In genomic region chr9:70817306-70817705, GRCh38 we compare ENCODE assay signal across 25 cellular contexts.
DNase-seq lines count a peak whose midpoint lies in the region; ATAC-seq, FAIRE-seq and TF ChIP-seq lines count a peak whose summit lies in the region.
"Had no signal": no experiment of that assay in that cellular context is flagged by ENCODE, and none has a peak within 500 bp of the region (broad histone marks: within the 10 kb centered on the region; RNA-seq: fewer than 3 reads in every experiment).

No MANE protein-coding gene starts in this region.

- H3K36me3 Mint-ChIP-seq in astrocyte (ENCODE audit: low read depth, unreplicated experiment): no peaks in the 10 kb centered on the region
- H3K36me3 Mint-ChIP-seq in natural killer cell treated with Interleukin-12 subunit alpha and Interleukin-12 subunit beta and Interleukin-15 and Interleukin-18, amount 100 ng/mL, for 72 hours: no peaks in the 10 kb centered on the region
- H3K36me3 Mint-ChIP-seq: CD14-positive monocyte; CD8-positive, alpha-beta memory T cell had no signal

- no peaks in the 10 kb centered on the region for H3K36me3 ChIP-seq in astrocyte (ENCODE audit: insufficient read depth, low read length)
- H3K36me3 ChIP-seq in esophagus muscularis mucosa: no peaks in the 10 kb centered on the region
- H3K36me3 ChIP-seq: BE2C; BLaER1 treated with 17β-estradiol and CSF1 and Interleukin-3, amounts not matched to agents 10 nM and 100 nM had no signal

- H3K9me3 ChIP-seq in astrocyte (ENCODE audit: insufficient read depth, low read depth, low read length) (no peaks in the 10 kb centered on the region), esophagus muscularis mucosa (no peaks in the 10 kb centered on the region)
- H3K9me3 ChIP-seq: A549; BE2C; BLaER1 treated with 17β-estradiol and CSF1 and Interleukin-3, amounts not matched to agents 10 nM and 100 nM; HAP-1 had no signal

- no peak overlapping the region for H3K27ac Mint-ChIP-seq in astrocyte (ENCODE audit: unreplicated experiment)
- no peak overlapping the region for H3K27ac Mint-ChIP-seq in natural killer cell treated with Interleukin-12 subunit alpha and Interleukin-12 subunit beta and Interleukin-15 and Interleukin-18, amount 100 ng/mL, for 72 hours
- H3K27ac Mint-ChIP-seq: CD4-positive, alpha-beta T cell; CD8-positive, alpha-beta memory T cell; HFFc6 had no signal

- no peaks in the 10 kb centered on the region for H3K27me3 Mint-ChIP-seq in astrocyte (ENCODE audit: low read depth, unreplicated experiment)
- peaks cover 0 to 2% of the 10 kb centered on the region in 2 donors for H3K27me3 Mint-ChIP-seq in natural killer cell treated with Interleukin-12 subunit alpha and Interleukin-12 subunit beta and Interleukin-15 and Interleukin-18, amount 100 ng/mL, for 72 hours
- H3K27me3 Mint-ChIP-seq: CD4-positive, alpha-beta T cell had no signal

- TF ChIP-seq CTCF in astrocyte (IDR thresholded peaks at IDR 0.05; ENCODE audit: insufficient read depth, low read depth, low read length) (no peak), esophagus muscularis mucosa (IDR thresholded peaks at IDR 0.05) (no peak), GM20000 (IDR thresholded peaks at IDR 0.05; ENCODE audit: extremely low read depth, missing control alignments) (no peak)

- H3K4me3 ChIP-seq in astrocyte (ENCODE audit: insufficient read depth, low read depth, low read length): no peak overlapping the region
- H3K4me3 ChIP-seq in esophagus muscularis mucosa: no peak overlapping the region
- H3K4me3 ChIP-seq: A549; BLaER1 treated with 17β-estradiol and CSF1 and Interleukin-3, amounts not matched to agents 10 nM and 100 nM; GM23248; HAP-1 had no signal

- H3K9me3 Mint-ChIP-seq in astrocyte (ENCODE audit: unreplicated experiment): no peaks in the 10 kb centered on the region
- H3K9me3 Mint-ChIP-seq in natural killer cell treated with Interleukin-12 subunit alpha and Interleukin-12 subunit beta and Interleukin-15 and Interleukin-18, amount 100 ng/mL, for 72 hours: no peaks in the 10 kb centered on the region
- H3K9me3 Mint-ChIP-seq: CD4-positive, alpha-beta T cell; HFFc6 had no signal

- no peak for FAIRE-seq in astrocyte (lab: Jason Lieb, UNC)
- FAIRE-seq: A549, D721Med, GM12891, GM18507 had no signal

- no peaks in the 10 kb centered on the region for H3K79me2 ChIP-seq in astrocyte (ENCODE audit: insufficient read depth, low read length)

- H3K9ac ChIP-seq in astrocyte (ENCODE audit: low read length): no peak overlapping the region
- H3K9ac ChIP-seq: BLaER1 treated with 17β-estradiol and CSF1 and Interleukin-3, amounts not matched to agents 10 nM and 100 nM; GM23248 had no signal

- no peaks in the 10 kb centered on the region for H3K4me1 ChIP-seq in astrocyte (ENCODE audit: insufficient read depth, low read length)
- H3K4me1 ChIP-seq in esophagus muscularis mucosa: no peaks in the 10 kb centered on the region
- H3K4me1 ChIP-seq: A549, BE2C had no signal

- TF ChIP-seq POLR2A in esophagus muscularis mucosa (IDR thresholded peaks at IDR 0.05; ENCODE audit: low read depth): no peak

- ATAC-seq in natural killer cell treated with Interleukin-12 subunit alpha and Interleukin-12 subunit beta and Interleukin-15 and Interleukin-18, amount 100 ng/mL, for 72 hours: no peak
- ATAC-seq: A549 had no signal

- DNase-seq in astrocyte (ENCODE audit: low read depth): no peak
- peak; percentile 89 for DNase-seq in esophagus muscularis mucosa (ENCODE audit: extremely low spot score)
- DNase-seq in kidney tubule cell (ENCODE audit: low spot score): peak; percentile 72
- DNase-seq in GM20000 (ENCODE audit: low spot score): no peak
- no peak for DNase-seq in effector CD4-positive, alpha-beta T cell
- DNase-seq in natural killer cell treated with Interleukin-12 subunit alpha and Interleukin-12 subunit beta and Interleukin-15 and Interleukin-18, amount 100 ng/mL, for 72 hours (ENCODE audit: low spot score): no peak
- DNase-seq: 8988T; ACHN; AML-193; BE2C; CD4-positive, alpha-beta T cell; CD8-positive, alpha-beta memory T cell; DMS 273 treated with DMSO at 0.1 percent for 48 hours; DMS79; EL; GDM1; GM23248; HFFc6 had no signal

- H3K4me3 Mint-ChIP-seq in astrocyte (ENCODE audit: unreplicated experiment): no peak overlapping the region
- H3K4me3 Mint-ChIP-seq in natural killer cell treated with Interleukin-12 subunit alpha and Interleukin-12 subunit beta and Interleukin-15 and Interleukin-18, amount 100 ng/mL, for 72 hours: no peak overlapping the region
- H3K4me3 Mint-ChIP-seq: CD14-positive monocyte; CD4-positive, alpha-beta T cell; CD8-positive, alpha-beta memory T cell; HFFc6 had no signal

- TF ChIP-seq EP300 in esophagus muscularis mucosa (IDR thresholded peaks at IDR 0.05): no peak

- WGBS in esophagus muscularis mucosa: 93% methylated on average over 3 of the region's 3 CpGs

- intact Hi-C loops in esophagus muscularis mucosa (cut with DNase I): no loop called here

- H2AFZ ChIP-seq in astrocyte (ENCODE audit: low read depth, low read length): peak overlapping the region; percentile 29
- H2AFZ ChIP-seq: GM23248 had no signal

- no peak overlapping the region for H3K4me2 ChIP-seq in astrocyte (ENCODE audit: low read length)
- H3K4me2 ChIP-seq: A549; BLaER1 treated with 17β-estradiol and CSF1 and Interleukin-3, amounts not matched to agents 10 nM and 100 nM had no signal

- H3K4me1 Mint-ChIP-seq in astrocyte (ENCODE audit: low read depth, unreplicated experiment): peaks cover 4% of the 10 kb centered on the region
- no peaks in the 10 kb centered on the region for H3K4me1 Mint-ChIP-seq in natural killer cell treated with Interleukin-12 subunit alpha and Interleukin-12 subunit beta and Interleukin-15 and Interleukin-18, amount 100 ng/mL, for 72 hours (ENCODE audit: low read depth in 2 of 2)
- H3K4me1 Mint-ChIP-seq: CD14-positive monocyte; CD8-positive, alpha-beta memory T cell had no signal

- H3K27ac ChIP-seq in astrocyte (ENCODE audit: low read depth, low read length) (no peak overlapping the region), esophagus muscularis mucosa (replicated peaks in 1 of 4) (no peak overlapping the region)
- H3K27ac ChIP-seq: A549; BLaER1 treated with 17β-estradiol and CSF1 and Interleukin-3, amounts not matched to agents 10 nM and 100 nM; GM23248 had no signal

- H3K27me3 ChIP-seq in astrocyte (ENCODE audit: insufficient read depth, low read length): no peaks in the 10 kb centered on the region
- no peaks in the 10 kb centered on the region for H3K27me3 ChIP-seq in esophagus muscularis mucosa
- H3K27me3 ChIP-seq: BE2C; BLaER1 treated with 17β-estradiol and CSF1 and Interleukin-3, amounts not matched to agents 10 nM and 100 nM had no signal

- H4K20me1 ChIP-seq in astrocyte (ENCODE audit: insufficient read depth, low read length): no peaks in the 10 kb centered on the region
- H4K20me1 ChIP-seq: BLaER1 treated with 17β-estradiol and CSF1 and Interleukin-3, amounts not matched to agents 10 nM and 100 nM had no signal

Comparison
In these comparisons a context has a peak if more than half of its experiments do, and no peak if none do; other contexts are left out.
1. DNase-seq: peak in esophagus muscularis mucosa (single experiment) and kidney tubule cell (single experiment); none in astrocyte (single experiment), GM20000 (single experiment), effector CD4-positive, alpha-beta T cell (single experiment) and natural killer cell treated with Interleukin-12 subunit alpha and Interleukin-12 subunit beta and Interleukin-15 and Interleukin-18, amount 100 ng/mL, for 72 hours (single experiment).